2 cellular contexts compared by ENCODE assay signal in genomic region chr1:12201343-12202189, GRCh38.
TF ChIP-seq lines count a peak whose summit lies in the region.

No MANE protein-coding gene starts in this region.

TF ChIP-seq in HEK293, 187 proteins besides CTCF, POLR2A, EP300 and RAD21:
- TF ChIP-seq ZNF580 (tag by site-specific recombination; IDR thresholded peaks at IDR 0.05) (0 out of 2 replicates have a peak, but pooled peaks have one; percentile 33), ZNF280C (tag by site-specific recombination; IDR thresholded peaks at IDR 0.05) (no peak), SP3 (tag by site-specific recombination; IDR thresholded peaks at IDR 0.05) (no peak), ZNF423 (tag by site-specific recombination; IDR thresholded peaks at IDR 0.05) (no peak), ZFP41 (tag by site-specific recombination; IDR thresholded peaks at IDR 0.05; ENCODE audit: borderline replicate concordance) (no peak), ZNF768 (tag by site-specific recombination; IDR thresholded peaks at IDR 0.05) (peak; percentile 94)

TF ChIP-seq in GM12878, 131 proteins besides CTCF, POLR2A, EP300 and RAD21:
- TF ChIP-seq GATAD2B (conservative IDR thresholded peaks at IDR 0.05; ENCODE audit: low read depth) (peak; percentile 76), KAT2A (conservative IDR thresholded peaks at IDR 0.05; ENCODE audit: control insufficient read depth, low read depth, low read length) (no peak), CBFB (IDR thresholded peaks at IDR 0.05; ENCODE audit: low read depth) (no peak), SIN3A (IDR thresholded peaks at IDR 0.05; ENCODE audit: low read depth, low read length) (0 out of 2 replicates have a peak, but pooled peaks have one; percentile 38), BHLHE40 (IDR thresholded peaks at IDR 0.05; ENCODE audit: borderline replicate concordance in 1 of 2, low read depth in 2 of 2, low read length in 1 of 2) (peak; percentile 95 to 97), ZNF687 (IDR thresholded peaks at IDR 0.05) (peak; percentile 81), HDGF (IDR thresholded peaks at IDR 0.05) (no peak), LARP7 (IDR thresholded peaks at IDR 0.05) (0 out of 2 replicates have a peak, but pooled peaks have one; percentile 34), WRNIP1 (IDR thresholded peaks at IDR 0.05; ENCODE audit: borderline replicate concordance, low read depth, low read length) (no peak), RELB (IDR thresholded peaks at IDR 0.05; ENCODE audit: low read depth) (peak; percentile 80), SREBF2 (IDR thresholded peaks at IDR 0.05; ENCODE audit: low read length) (no peak), MTA2 (IDR thresholded peaks at IDR 0.05; ENCODE audit: low read depth) (peak; percentile 83), SKIL (IDR thresholded peaks at IDR 0.05; ENCODE audit: low read depth, poor library complexity, severe bottlenecking) (peak; percentile 29), SP1 (IDR thresholded peaks at IDR 0.05; ENCODE audit: low read depth, low read length) (peak; percentile 16), RCOR1 (conservative IDR thresholded peaks at IDR 0.05; ENCODE audit: low read depth, low read length) (0 out of 2 replicates have a peak, but pooled peaks have one; percentile 74), NBN (IDR thresholded peaks at IDR 0.05) (peak; percentile 69; the same call in 1 of the 2 replicates), IKZF2 (IDR thresholded peaks at IDR 0.05) (peak; percentile 92 to 93), ATF7 (IDR thresholded peaks at IDR 0.05; ENCODE audit: low read depth) (peak; percentile 79), YY1 (IDR thresholded peaks at IDR 0.05; ENCODE audit: low read depth, low read length) (no peak), NFXL1 (IDR thresholded peaks at IDR 0.05; ENCODE audit: borderline replicate concordance) (peak; percentile 85; the same call in 1 of the 2 replicates), BACH1 (IDR thresholded peaks at IDR 0.05; ENCODE audit: borderline replicate concordance) (peak; percentile 41; the same call in 1 of the 2 replicates), SMAD5 (IDR thresholded peaks at IDR 0.05; ENCODE audit: low read depth) (no peak), IKZF1 (conservative IDR thresholded peaks at IDR 0.05) (peak; percentile 91), MYB (IDR thresholded peaks at IDR 0.05; ENCODE audit: borderline replicate concordance, low read depth, low read length) (no peak), ZNF217 (IDR thresholded peaks at IDR 0.05) (peak; percentile 89), POLR2AphosphoS2 (IDR thresholded peaks at IDR 0.05; ENCODE audit: low read depth, low read length) (0 out of 2 replicates have a peak, but pooled peaks have one; percentile 24), MEF2B (IDR thresholded peaks at IDR 0.05; ENCODE audit: partially characterized antibody, poor library complexity, severe bottlenecking) (peak; percentile 86), RUNX3 (IDR thresholded peaks at IDR 0.05; ENCODE audit: low read length) (peak; percentile 43; the same call in 1 of the 2 replicates), NKRF (conservative IDR thresholded peaks at IDR 0.05) (peak; percentile 39; the same call in 1 of the 2 replicates), DPF2 (IDR thresholded peaks at IDR 0.05) (peak; percentile 86), SMARCA5 (IDR thresholded peaks at IDR 0.05) (peak; percentile 98), FOXK2 (IDR thresholded peaks at IDR 0.05) (0 out of 2 replicates have a peak, but pooled peaks have one; percentile 20)
